In the genomic region with DNA sequence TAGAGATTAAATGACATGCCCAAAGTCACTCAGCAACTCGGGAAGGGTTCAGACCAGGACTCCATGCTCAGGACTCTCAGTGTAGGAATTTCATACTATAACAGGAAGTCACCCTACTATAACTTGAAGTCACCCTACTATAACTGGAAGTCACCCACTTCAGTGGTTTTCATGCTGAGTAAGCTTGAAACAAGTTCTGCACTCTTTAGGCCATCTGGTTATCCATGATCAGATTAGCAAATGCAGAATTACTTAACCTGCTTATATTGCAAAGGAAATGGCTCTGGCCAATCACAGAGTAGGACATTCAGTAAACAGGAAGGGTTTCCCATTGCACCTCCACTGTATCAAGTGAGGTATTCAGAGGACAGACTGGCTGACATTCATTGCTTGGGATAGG, we compare ENCODE assay signal across 10 cellular contexts.
A peak's percentile ranks its signal among the peaks of the same experiment; 100 is the strongest.
DNase-seq lines count a peak whose midpoint lies in the region; ATAC-seq and TF ChIP-seq lines count a peak whose summit lies in the region.
"Had no signal": no experiment of that assay in that cellular context is flagged by ENCODE, and none has a peak within 500 bp of the region (broad histone marks: within the 10 kb centered on the region; RNA-seq: fewer than 3 reads in every experiment).

No MANE protein-coding gene starts in this region.

- H3K27me3 Mint-ChIP-seq in activated naive CD8-positive, alpha-beta T cell treated with anti-CD3 and anti-CD28 coated beads for 36 hours, result peaks cover 3% of the 10 kb centered on the region
- H3K27me3 Mint-ChIP-seq in activated naive CD4-positive, alpha-beta T cell treated with anti-CD3 and anti-CD28 coated beads, Interleukin-2, amount 10 ng/mL, durations not matched to agents 7 days and 5 days, result no peaks in the 10 kb centered on the region

- H3K4me3 Mint-ChIP-seq in activated naive CD8-positive, alpha-beta T cell treated with anti-CD3 and anti-CD28 coated beads for 36 hours, result no peak overlapping the region
- no peak overlapping the region for H3K4me3 Mint-ChIP-seq in activated naive CD4-positive, alpha-beta T cell treated with anti-CD3 and anti-CD28 coated beads, Interleukin-2, amount 10 ng/mL, durations not matched to agents 7 days and 5 days

- H3K4me1 ChIP-seq in esophagus muscularis mucosa, result no peaks in the 10 kb centered on the region

- H3K9me3 ChIP-seq in MG63 (no peaks in the 10 kb centered on the region), esophagus muscularis mucosa (no peaks in the 10 kb centered on the region)

- H3K9me3 Mint-ChIP-seq in activated naive CD8-positive, alpha-beta T cell treated with anti-CD3 and anti-CD28 coated beads for 36 hours, result peaks cover 1% of the 10 kb centered on the region
- no peaks in the 10 kb centered on the region for H3K9me3 Mint-ChIP-seq in activated naive CD4-positive, alpha-beta T cell treated with anti-CD3 and anti-CD28 coated beads, Interleukin-2, amount 10 ng/mL, durations not matched to agents 7 days and 5 days

- intact Hi-C loops in esophagus muscularis mucosa (cut with DNase I), result no loop called here

- no peaks in the 10 kb centered on the region for H3K36me3 Mint-ChIP-seq in activated naive CD8-positive, alpha-beta T cell treated with anti-CD3 and anti-CD28 coated beads for 36 hours
- H3K36me3 Mint-ChIP-seq in activated naive CD4-positive, alpha-beta T cell treated with anti-CD3 and anti-CD28 coated beads, Interleukin-2, amount 10 ng/mL, durations not matched to agents 7 days and 5 days, result no peaks in the 10 kb centered on the region

- H3K4me1 Mint-ChIP-seq in activated naive CD8-positive, alpha-beta T cell treated with anti-CD3 and anti-CD28 coated beads for 36 hours, result peaks cover 18% of the 10 kb centered on the region
- H3K4me1 Mint-ChIP-seq in activated naive CD4-positive, alpha-beta T cell treated with anti-CD3 and anti-CD28 coated beads, Interleukin-2, amount 10 ng/mL, durations not matched to agents 7 days and 5 days, result peaks cover 17% of the 10 kb centered on the region

- no peak for DNase-seq in activated naive CD8-positive, alpha-beta T cell treated with anti-CD3 and anti-CD28 coated beads for 36 hours
- no peak for DNase-seq in MG63
- DNase-seq in NK-92 treated with Interleukin-12 subunit alpha and Interleukin-12 subunit beta, amount 100 ng/mL, for 24 hours (lab: John Stamatoyannopoulos, UW), result no peak
- DNase-seq in activated naive CD4-positive, alpha-beta T cell treated with anti-CD3 and anti-CD28 coated beads, Interleukin-2, amount 10 ng/mL, durations not matched to agents 7 days and 5 days, result no peak
- DNase-seq in esophagus muscularis mucosa (ENCODE audit: extremely low spot score), result no peak
- DNase-seq: IMR-90, NCI-H748 treated with DMSO at 0.1 percent for 48 hours had no signal

- H3K27me3 ChIP-seq in MG63 (no peaks in the 10 kb centered on the region), esophagus muscularis mucosa (no peaks in the 10 kb centered on the region)

- H3K27ac Mint-ChIP-seq in activated naive CD8-positive, alpha-beta T cell treated with anti-CD3 and anti-CD28 coated beads for 36 hours, result peak overlapping the region; percentile 5
- no peak overlapping the region for H3K27ac Mint-ChIP-seq in activated naive CD4-positive, alpha-beta T cell treated with anti-CD3 and anti-CD28 coated beads, Interleukin-2, amount 10 ng/mL, durations not matched to agents 7 days and 5 days

- CTCF ChIA-PET in activated naive CD4-positive, alpha-beta T cell treated with anti-CD3 and anti-CD28 coated beads, Interleukin-2, amount 10 ng/mL, durations not matched to agents 7 days and 5 days (lab: Charles Lee), result interaction anchor here (1.2 kb wide), 1 partner anchor 1424 kb away, joined by 3 read pairs; no protein-coding TSS in a partner anchor

- no peak for TF ChIP-seq POLR2A in esophagus muscularis mucosa (IDR thresholded peaks at IDR 0.05; ENCODE audit: low read depth)

- no peak overlapping the region for H3K4me3 ChIP-seq in MG63
- H3K4me3 ChIP-seq in esophagus muscularis mucosa, result no peak overlapping the region

- no peak for TF ChIP-seq CTCF in esophagus muscularis mucosa (IDR thresholded peaks at IDR 0.05)

- TF ChIP-seq EP300 in esophagus muscularis mucosa (IDR thresholded peaks at IDR 0.05), result no peak

- no peak overlapping the region for H3K27ac ChIP-seq in esophagus muscularis mucosa (replicated peaks in 1 of 4)

- WGBS in esophagus muscularis mucosa, result 80% methylated on average over 1 of the region's 1 CpG

- ATAC-seq in GM18519 (IDR thresholded peaks at IDR 0.05; ENCODE audit: low FRiP score, unreplicated experiment), result peak; percentile 93
- peak; percentile 74 for ATAC-seq in GM21423 (IDR thresholded peaks at IDR 0.05; ENCODE audit: unreplicated experiment)
- ATAC-seq in HG03139 (IDR thresholded peaks at IDR 0.05; ENCODE audit: unreplicated experiment), result peak; percentile 78

- H3K36me3 ChIP-seq in MG63 (no peaks in the 10 kb centered on the region), esophagus muscularis mucosa (no peaks in the 10 kb centered on the region)
